ENCODE assay signal across 8 cellular contexts in genomic region chr9:4739587-4740372, GRCh38.
DNase-seq lines count a peak whose midpoint lies in the region; ATAC-seq lines count a peak whose summit lies in the region.

No MANE protein-coding gene starts in this region.

- peak overlapping the region; percentile 82; the same call in 1 of the 2 replicates for H3K9ac ChIP-seq in iPS-20b (ENCODE audit: low read depth, low read length)

- H3K27ac ChIP-seq in iPS-20b (ENCODE audit: low read length): no peak overlapping the region

- no peak for ATAC-seq in stimulated activated naive CD8-positive, alpha-beta T cell treated with anti-CD3 and anti-CD28 coated beads, Interleukin-15, amount 100 ng/mL, for 72 hours
- ATAC-seq in HG02870 (IDR thresholded peaks at IDR 0.05; ENCODE audit: unreplicated experiment): no peak

- H3K9me3 Mint-ChIP-seq in activated naive CD8-positive, alpha-beta T cell (ENCODE audit: low read depth): no peaks in the 10 kb centered on the region
- peaks cover 4 to 5% of the 10 kb centered on the region in 2 donors for H3K9me3 Mint-ChIP-seq in stimulated activated naive CD8-positive, alpha-beta T cell treated with anti-CD3 and anti-CD28 coated beads, Interleukin-15, amount 100 ng/mL, for 72 hours

- no peaks in the 10 kb centered on the region for H3K27me3 ChIP-seq in iPS-20b (ENCODE audit: insufficient read depth, low read length)

- peak overlapping the region; percentile 71 for H3K4me3 ChIP-seq in iPS-20b (ENCODE audit: low read length)

- in situ Hi-C loops in ACHN (cut with HindIII; ENCODE audit: low pct_ligation_motif_present, low pct_unique_long_range_greater_than_20kb, low sequenced_read_pairs): no loop called here

- peaks cover 10% of the 10 kb centered on the region; the same call in 1 of the 2 replicates for H3K4me1 ChIP-seq in iPS-20b (ENCODE audit: insufficient read depth, low read length)

- H3K36me3 ChIP-seq in iPS-20b (ENCODE audit: insufficient read depth, low read depth, low read length): no peaks in the 10 kb centered on the region

- H3K27ac Mint-ChIP-seq in activated naive CD8-positive, alpha-beta T cell: peak overlapping the region; percentile 88
- H3K27ac Mint-ChIP-seq in stimulated activated naive CD8-positive, alpha-beta T cell treated with anti-CD3 and anti-CD28 coated beads, Interleukin-15, amount 100 ng/mL, for 72 hours: peak overlapping the region; percentile 95 to 96

- peak overlapping the region; percentile 93 for H3K4me3 Mint-ChIP-seq in activated naive CD8-positive, alpha-beta T cell
- H3K4me3 Mint-ChIP-seq in stimulated activated naive CD8-positive, alpha-beta T cell treated with anti-CD3 and anti-CD28 coated beads, Interleukin-15, amount 100 ng/mL, for 72 hours: peak overlapping the region; percentile 76 to 92

- H3K36me3 Mint-ChIP-seq in activated naive CD8-positive, alpha-beta T cell: no peaks in the 10 kb centered on the region

- H3K27me3 Mint-ChIP-seq in activated naive CD8-positive, alpha-beta T cell: no peaks in the 10 kb centered on the region
- H3K27me3 Mint-ChIP-seq in stimulated activated naive CD8-positive, alpha-beta T cell treated with anti-CD3 and anti-CD28 coated beads, Interleukin-15, amount 100 ng/mL, for 72 hours: no peaks in the 10 kb centered on the region

- peaks cover 43% of the 10 kb centered on the region for H3K4me1 Mint-ChIP-seq in activated naive CD8-positive, alpha-beta T cell (ENCODE audit: low read depth)
- peaks cover 31% of the 10 kb centered on the region for H3K4me1 Mint-ChIP-seq in stimulated activated naive CD8-positive, alpha-beta T cell treated with anti-CD3 and anti-CD28 coated beads, Interleukin-15, amount 100 ng/mL, for 72 hours

- DNase-seq in ACHN (peak; percentile 19), HCEC 1CT (peak; percentile 41), T-helper 9 cell (no peak), NOMO-1 treated with dmso at 0.1 percent for 144 hours (lab: John Stamatoyannopoulos, UW; ENCODE audit: unreplicated experiment) (no peak)
- no peak for DNase-seq in stimulated activated naive CD8-positive, alpha-beta T cell treated with anti-CD3 and anti-CD28 coated beads, Interleukin-15, amount 100 ng/mL, for 72 hours

- H3K9me3 ChIP-seq in iPS-20b (ENCODE audit: insufficient read depth, low read depth, low read length): no peaks in the 10 kb centered on the region

Comparison
In these comparisons a context has a peak if more than half of its experiments do, and no peak if none do; other contexts are left out.
1. DNase-seq: peak in ACHN (single experiment) and HCEC 1CT (single experiment); none in stimulated activated naive CD8-positive, alpha-beta T cell treated with anti-CD3 and anti-CD28 coated beads, Interleukin-15, amount 100 ng/mL, for 72 hours (0 of 2), T-helper 9 cell (single experiment) and NOMO-1 treated with dmso at 0.1 percent for 144 hours (single experiment).